8 cellular contexts compared by ENCODE assay signal in genomic region chrX:40157228-40158035, GRCh38. TPM values are rescaled to one million over a fixed set of nuclear protein-coding genes. Genes with fewer than 3 reads are reported as not detected.
DNase-seq lines count a peak whose midpoint lies in the region; ATAC-seq and TF ChIP-seq lines count a peak whose summit lies in the region.

No MANE protein-coding gene starts in this region.

- POLR2A ChIA-PET in Caco-2 (lab: Charles Lee): no interaction called here

- peak overlapping the region; percentile 43 for H3K4me3 Mint-ChIP-seq in Caco-2 (ENCODE audit: unreplicated experiment)
- peak overlapping the region; percentile 77 for H3K4me3 Mint-ChIP-seq in endothelial cell (ENCODE audit: unreplicated experiment)
- H3K4me3 Mint-ChIP-seq in osteocyte (ENCODE audit: unreplicated experiment): peak overlapping the region; percentile 32

- BruUV-seq in Caco-2 (replicated peaks; lab: Mats Ljungman, UMichigan): TSS peak; percentile 29

- H3K4me1 ChIP-seq in Caco-2: 0 out of 2 replicates have a peak, but pooled peaks cover 7% of the 10 kb centered on the region

- H3K27me3 ChIP-seq in Caco-2 (replicated peaks; ENCODE audit: control insufficient read depth, insufficient read depth, low read length): no peaks in the 10 kb centered on the region

- H3K4me1 Mint-ChIP-seq in Caco-2 (ENCODE audit: low read depth, unreplicated experiment): no peaks in the 10 kb centered on the region
- H3K4me1 Mint-ChIP-seq in endothelial cell (ENCODE audit: unreplicated experiment): peaks cover 11% of the 10 kb centered on the region
- H3K4me1 Mint-ChIP-seq in osteocyte (ENCODE audit: unreplicated experiment): peaks cover 32% of the 10 kb centered on the region

- H3K4me3 ChIP-seq in Caco-2 (ENCODE audit: low read depth, low read length): peak overlapping the region; percentile 52

- CTCF ChIA-PET in Caco-2 (lab: Charles Lee): interaction anchor here (0.7 to 1.6 kb wide), 2 partner anchors 11 to 60 kb away, joined by 3 read pairs; partner anchors contain the start of gene BCOR

- H3K9me3 Mint-ChIP-seq in Caco-2 (ENCODE audit: unreplicated experiment) (no peaks in the 10 kb centered on the region), endothelial cell (ENCODE audit: unreplicated experiment) (no peaks in the 10 kb centered on the region), osteocyte (ENCODE audit: unreplicated experiment) (no peaks in the 10 kb centered on the region)

- ATAC-seq in omental fat pad (ENCODE audit: low FRiP score): no peak

- H3K36me3 ChIP-seq in Caco-2 (ENCODE audit: control insufficient read depth, insufficient read depth, low read length): no peaks in the 10 kb centered on the region

- H3K9me3 ChIP-seq in Caco-2: no peaks in the 10 kb centered on the region

- TF ChIP-seq CTCF in Caco-2 (IDR thresholded peaks at IDR 0.05; ENCODE audit: insufficient read depth in 1 of 2, low read depth in 1 of 2, low read length in 1 of 2, severe bottlenecking in 1 of 2, unreplicated experiment in 1 of 2) (no peak), endothelial cell (IDR thresholded peaks at IDR 0.05; ENCODE audit: unreplicated experiment) (no peak), osteocyte (IDR thresholded peaks at IDR 0.05) (no peak), omental fat pad (IDR thresholded peaks at IDR 0.05) (no peak)

- DNase-seq in Caco-2 (no peak), NCI-H2227 (lab: John Stamatoyannopoulos, UW; ENCODE audit: unreplicated experiment) (peak; percentile 32), endothelial cell (ENCODE audit: low spot score) (no peak), osteocyte (ENCODE audit: extremely low spot score, unreplicated experiment) (no peak), AML-193 (lab: John Stamatoyannopoulos, UW) (no peak), hippocampal formation (lab: John Stamatoyannopoulos, UW) (no peak), omental fat pad (ENCODE audit: low spot score) (no peak), hypothalamus (lab: John Stamatoyannopoulos, UW) (no peak)

- H3K27me3 Mint-ChIP-seq in Caco-2 (ENCODE audit: insufficient read depth, unreplicated experiment): no peaks in the 10 kb centered on the region
- peaks cover 6% of the 10 kb centered on the region for H3K27me3 Mint-ChIP-seq in endothelial cell (ENCODE audit: unreplicated experiment)
- H3K27me3 Mint-ChIP-seq in osteocyte (ENCODE audit: unreplicated experiment): no peaks in the 10 kb centered on the region

- H3K36me3 Mint-ChIP-seq in Caco-2 (ENCODE audit: insufficient read depth, unreplicated experiment) (peaks cover 11% of the 10 kb centered on the region), endothelial cell (ENCODE audit: low read depth, unreplicated experiment) (no peaks in the 10 kb centered on the region), osteocyte (ENCODE audit: unreplicated experiment) (no peaks in the 10 kb centered on the region)

- intact Hi-C loops in Caco-2 (cut with micrococcal nuclease; ENCODE audit: unreplicated experiment): loop anchor here (5.0 kb wide), 1 partner anchor 315 kb away; no protein-coding TSS in a partner anchor

- H3K27ac Mint-ChIP-seq in Caco-2 (ENCODE audit: unreplicated experiment) (no peak overlapping the region), endothelial cell (ENCODE audit: unreplicated experiment) (no peak overlapping the region), osteocyte (ENCODE audit: unreplicated experiment) (peak overlapping the region; percentile 65)

RNA-seq across cellular contexts. Expression of gene BCOR, which starts 59.7 kb away (rescaled TPM):
- total RNA-seq in Caco-2 (2022): 16.2 and 18.6 TPM in 2 replicates
- 34.5 TPM for total RNA-seq in endothelial cell (ENCODE audit: unreplicated experiment)
- 24.1 and 24.8 TPM in 2 replicates for total RNA-seq in osteocyte
- 10 to 100 TPM; 12.8 to 28.8 (median 18.6) TPM for total RNA-seq in omental fat pad
